Comparison of ENCODE assay signal across 8 cellular contexts in genomic region chr5:1503301-1504243, GRCh38. TPM values are rescaled to one million over a fixed set of nuclear protein-coding genes. Genes with fewer than 3 reads are reported as not detected.
A peak's percentile ranks its signal among the peaks of the same experiment; 100 is the strongest.
DNase-seq lines count a peak whose midpoint lies in the region; ATAC-seq and TF ChIP-seq lines count a peak whose summit lies in the region.

No MANE protein-coding gene starts in this region.

- no peaks in the 10 kb centered on the region for H3K9me3 Mint-ChIP-seq in activated CD8-positive, alpha-beta memory T cell treated with anti-CD3 and anti-CD28 coated beads, Interleukin-2, amount 10 ng/mL, durations not matched to agents 7 days and 5 days (ENCODE audit: low read depth)
- no peaks in the 10 kb centered on the region for H3K9me3 Mint-ChIP-seq in effector memory CD8-positive, alpha-beta T cell

- peaks cover 6% of the 10 kb centered on the region for H3K36me3 Mint-ChIP-seq in activated CD8-positive, alpha-beta memory T cell treated with anti-CD3 and anti-CD28 coated beads, Interleukin-2, amount 10 ng/mL, durations not matched to agents 7 days and 5 days
- H3K36me3 Mint-ChIP-seq in effector memory CD8-positive, alpha-beta T cell (ENCODE audit: insufficient read depth) = peaks cover 51% of the 10 kb centered on the region

- TF ChIP-seq CTCF in gastrocnemius medialis (IDR thresholded peaks at IDR 0.05 in 4 of 5, conservative IDR thresholded peaks at IDR 0.05 in 1 of 5) = no peak

- in situ Hi-C loops in gastrocnemius medialis (cut with MboI; ENCODE audit: low sequenced_read_pairs in 4 of 4) = no loop called here

- no peak overlapping the region for H3K4me3 Mint-ChIP-seq in activated CD8-positive, alpha-beta memory T cell treated with anti-CD3 and anti-CD28 coated beads, Interleukin-2, amount 10 ng/mL, durations not matched to agents 7 days and 5 days
- H3K4me3 Mint-ChIP-seq in effector memory CD8-positive, alpha-beta T cell = peak overlapping the region; percentile 77 to 81

- CTCF ChIA-PET in activated CD8-positive, alpha-beta memory T cell treated with anti-CD3 and anti-CD28 coated beads, Interleukin-2, amount 10 ng/mL, durations not matched to agents 7 days and 5 days (lab: Charles Lee) = interaction anchor here (0.7 to 1.9 kb wide), 7 partner anchors 10 to 141 kb away, joined by 3 to 10 read pairs (median 4); partner anchors contain the start of gene LPCAT1

- no peaks in the 10 kb centered on the region for H3K36me3 ChIP-seq in gastrocnemius medialis

- H3K27ac ChIP-seq in gastrocnemius medialis = no peak overlapping the region

- H3K27me3 Mint-ChIP-seq in activated CD8-positive, alpha-beta memory T cell treated with anti-CD3 and anti-CD28 coated beads, Interleukin-2, amount 10 ng/mL, durations not matched to agents 7 days and 5 days = no peaks in the 10 kb centered on the region
- no peaks in the 10 kb centered on the region for H3K27me3 Mint-ChIP-seq in effector memory CD8-positive, alpha-beta T cell

- no peaks in the 10 kb centered on the region for H3K27me3 ChIP-seq in gastrocnemius medialis

- intact Hi-C loops in gastrocnemius medialis (cut with DNase I; ENCODE audit: low total_unique reads) = no loop called here

- ATAC-seq in activated CD8-positive, alpha-beta memory T cell treated with anti-CD3 and anti-CD28 coated beads, Interleukin-2, amount 10 ng/mL, durations not matched to agents 7 days and 5 days = peak; percentile 34
- ATAC-seq in effector memory CD8-positive, alpha-beta T cell (replicated peaks) = peak; percentile 46
- ATAC-seq in gastrocnemius medialis = no peak

- H3K27ac Mint-ChIP-seq in activated CD8-positive, alpha-beta memory T cell treated with anti-CD3 and anti-CD28 coated beads, Interleukin-2, amount 10 ng/mL, durations not matched to agents 7 days and 5 days = peak overlapping the region; percentile 29
- H3K27ac Mint-ChIP-seq in effector memory CD8-positive, alpha-beta T cell = peak overlapping the region; percentile 92 to 93

- H3K9me3 ChIP-seq in gastrocnemius medialis = no peaks in the 10 kb centered on the region

- H3K4me1 Mint-ChIP-seq in activated CD8-positive, alpha-beta memory T cell treated with anti-CD3 and anti-CD28 coated beads, Interleukin-2, amount 10 ng/mL, durations not matched to agents 7 days and 5 days = peaks cover 30% of the 10 kb centered on the region
- peaks cover 65 to 75% of the 10 kb centered on the region in 2 donors for H3K4me1 Mint-ChIP-seq in effector memory CD8-positive, alpha-beta T cell (ENCODE audit: low read depth in 2 of 2)

- DNase-seq in activated CD8-positive, alpha-beta memory T cell treated with anti-CD3 and anti-CD28 coated beads, Interleukin-2, amount 10 ng/mL, durations not matched to agents 7 days and 5 days = no peak
- no peak for DNase-seq in activated CD8-positive, alpha-beta memory T cell treated with anti-CD3 and anti-CD28 coated beads, Interleukin-2, amount 50 U/mL, for 4 hours
- DNase-seq in KG1 (lab: John Stamatoyannopoulos, UW) (peak; percentile 27), gastrocnemius medialis (peak; percentile 22 to 42), NCI-H1105 treated with DMSO at 0.1 percent for 48 hours (lab: John Stamatoyannopoulos, UW) (no peak)
- peak in 1 of 3 experiments; percentile 30 for DNase-seq in effector memory CD8-positive, alpha-beta T cell
- no peak for DNase-seq in NK-92 treated with Interleukin-12 subunit alpha and Interleukin-12 subunit beta, amount 100 ng/mL, for 24 hours (lab: John Stamatoyannopoulos, UW)
- DNase-seq in stimulated activated CD4-positive, alpha-beta T cell treated with anti-CD3 and anti-CD28 coated beads, Interleukin-12 subunit alpha, Interleukin-12 subunit beta, amount 100 ng/mL, for 4 hours = no peak

- no peak overlapping the region for H3K4me3 ChIP-seq in gastrocnemius medialis

- no peak for TF ChIP-seq POLR2A in gastrocnemius medialis (IDR thresholded peaks at IDR 0.05)

- peaks cover 0 to 3% of the 10 kb centered on the region in 2 donors for H3K4me1 ChIP-seq in gastrocnemius medialis

RNA-seq across cellular contexts. Expression of gene LPCAT1, which starts 20.2 kb away (rescaled TPM):
- 10 to 100 TPM; 83.8 to 85.3 TPM for total RNA-seq in activated CD8-positive, alpha-beta memory T cell treated with anti-CD3 and anti-CD28 coated beads, Interleukin-2, amount 10 ng/mL, durations not matched to agents 7 days and 5 days
- total RNA-seq in gastrocnemius medialis = 1 to 10 TPM; 1.4 to 9.2 (median 4.2) TPM

RNA-seq across cellular contexts. Expression of gene SLC6A3, which starts 58.3 kb away (rescaled TPM):
- under 1 TPM; 0.07 to 0.23 TPM for total RNA-seq in activated CD8-positive, alpha-beta memory T cell treated with anti-CD3 and anti-CD28 coated beads, Interleukin-2, amount 10 ng/mL, durations not matched to agents 7 days and 5 days
- not detected for total RNA-seq in gastrocnemius medialis

Comparison
In these comparisons a context has a peak if more than half of its experiments do, and no peak if none do; other contexts are left out.
1. ATAC-seq: peak in activated CD8-positive, alpha-beta memory T cell treated with anti-CD3 and anti-CD28 coated beads, Interleukin-2, amount 10 ng/mL, durations not matched to agents 7 days and 5 days (single experiment) and effector memory CD8-positive, alpha-beta T cell (single experiment); none in gastrocnemius medialis (0 of 2).
2. DNase-seq: peak in KG1 (single experiment) and gastrocnemius medialis (2 of 2); none in activated CD8-positive, alpha-beta memory T cell treated with anti-CD3 and anti-CD28 coated beads, Interleukin-2, amount 10 ng/mL, durations not matched to agents 7 days and 5 days (single experiment), activated CD8-positive, alpha-beta memory T cell treated with anti-CD3 and anti-CD28 coated beads, Interleukin-2, amount 50 U/mL, for 4 hours (single experiment), NCI-H1105 treated with DMSO at 0.1 percent for 48 hours (single experiment), NK-92 treated with Interleukin-12 subunit alpha and Interleukin-12 subunit beta, amount 100 ng/mL, for 24 hours (single experiment) and stimulated activated CD4-positive, alpha-beta T cell treated with anti-CD3 and anti-CD28 coated beads, Interleukin-12 subunit alpha, Interleukin-12 subunit beta, amount 100 ng/mL, for 4 hours (single experiment).
3. RNA of gene LPCAT1, which starts 20.2 kb away (total RNA-seq): 83.8 to 85.3 TPM in activated CD8-positive, alpha-beta memory T cell treated with anti-CD3 and anti-CD28 coated beads, Interleukin-2, amount 10 ng/mL, durations not matched to agents 7 days and 5 days; 1.4 to 9.2 TPM in gastrocnemius medialis; every median in the first group is over 4 times any median in the second.